8 cellular contexts compared by ENCODE assay signal in the genomic region with DNA sequence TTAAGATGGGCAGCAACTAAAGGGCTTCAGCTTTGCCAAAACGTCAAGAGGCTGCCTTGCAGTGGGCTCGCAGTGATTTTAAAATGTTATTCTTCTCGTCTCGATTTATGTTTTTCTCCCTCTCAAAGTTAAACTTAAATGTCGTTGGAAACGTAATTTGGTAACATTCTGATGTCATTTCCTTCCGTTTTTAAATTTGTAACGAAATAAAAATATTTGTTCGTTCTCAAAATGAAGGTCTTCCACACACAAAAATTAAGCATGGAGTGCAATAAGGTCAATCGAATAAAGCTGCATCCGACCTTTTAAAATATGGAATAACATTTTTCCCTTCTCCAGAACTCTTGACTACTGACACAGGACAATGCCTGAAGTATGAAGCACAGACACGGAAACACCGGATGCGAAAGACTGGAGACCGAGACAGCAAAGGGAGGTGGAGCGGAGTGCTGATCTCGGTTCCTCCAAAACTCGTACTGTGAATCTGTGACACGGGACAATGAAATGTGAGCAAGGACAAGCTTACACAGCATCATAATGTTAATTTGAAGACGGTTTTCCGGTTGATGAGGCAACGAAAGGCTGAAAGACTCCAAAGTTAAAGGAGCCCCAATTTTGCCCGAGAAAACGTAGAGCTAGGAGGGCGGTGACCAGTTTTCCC. TPM values are rescaled to one million over a fixed set of nuclear protein-coding genes. Genes with fewer than 3 reads are reported as not detected.
DNase-seq lines count a peak whose midpoint lies in the region; ATAC-seq and TF ChIP-seq lines count a peak whose summit lies in the region.

No MANE protein-coding gene starts in this region.

- peaks cover 6% of the 10 kb centered on the region for H3K36me3 Mint-ChIP-seq in brain

- CTCF ChIA-PET in AG04450 (lab: Charles Lee): interaction anchor here (1.0 to 4.1 kb wide), 7 partner anchors 8 to 90 kb away, joined by 3 to 61 read pairs (median 6); no protein-coding TSS in a partner anchor

- H3K9me3 ChIP-seq in AG04450 (ENCODE audit: control insufficient read depth, insufficient read depth, low read length) (peaks cover 5% of the 10 kb centered on the region; the same call in 1 of the 2 replicates), RWPE2 (ENCODE audit: severe bottlenecking) (no peaks in the 10 kb centered on the region), iPS DF 6.9 (ENCODE audit: control insufficient read depth, insufficient read depth, low read length) (no peaks in the 10 kb centered on the region)

- peak overlapping the region; percentile 94 to 97 (median 95) for H3K27ac Mint-ChIP-seq in brain

- H3K4me3 Mint-ChIP-seq in brain: peak overlapping the region; percentile 91 to 99 (median 95)

- no peak for TF ChIP-seq CTCF in AG04450 (IDR thresholded peaks at IDR 0.05; ENCODE audit: low read depth, low read length)
- no peak for TF ChIP-seq CTCF in GM13977 (IDR thresholded peaks at IDR 0.05; ENCODE audit: extremely low read depth, insufficient read depth, missing control alignments)
- no peak for TF ChIP-seq CTCF in RWPE2 (IDR thresholded peaks at IDR 0.05; ENCODE audit: poor library complexity, severe bottlenecking)
- TF ChIP-seq CTCF in brain (conservative IDR thresholded peaks at IDR 0.05): no peak

- ATAC-seq in HG03175 (IDR thresholded peaks at IDR 0.05; ENCODE audit: unreplicated experiment) (peak; percentile 35), RWPE2 (ENCODE audit: low read depth) (peak; percentile 32; the same call in 1 of the 3 replicates), sciatic nerve (peak; percentile 53)

- H3K27me3 Mint-ChIP-seq in brain: peaks cover 25% of the 10 kb centered on the region

- H3K4me1 ChIP-seq in RWPE2 (ENCODE audit: insufficient read depth, poor library complexity, severe bottlenecking) (peaks cover 11% of the 10 kb centered on the region), iPS DF 6.9 (ENCODE audit: control insufficient read depth, insufficient read depth, low read length) (no peaks in the 10 kb centered on the region)

- WGBS in iPS DF 6.9 (ENCODE audit: insufficient coverage, insufficient read length): no CpG with 5 or more reads among the region's 25 CpGs

- POLR2A ChIA-PET in AG04450 (lab: Yijun Ruan, JAX): no interaction called here

- in situ Hi-C loops in GM13977 (cut with MboI; ENCODE audit: low pct_unique_long_range_greater_than_20kb, low sequenced_read_pairs, unreplicated experiment): no loop called here

- no peak for DNase-seq in AG04450 (ENCODE audit: low read depth, low spot score)
- DNase-seq in GM13977 (ENCODE audit: low spot score): peak; percentile 42
- DNase-seq in RWPE2 (ENCODE audit: low spot score): no peak
- no peak for DNase-seq in iPS DF 6.9 (ENCODE audit: low read depth, low spot score)
- DNase-seq in sciatic nerve (ENCODE audit: low spot score): no peak
- DNase-seq in DMS114 treated with DMSO at 0.1 percent for 48 hours (lab: John Stamatoyannopoulos, UW; ENCODE audit: unreplicated experiment): no peak

- peaks cover 66% of the 10 kb centered on the region for H3K4me1 Mint-ChIP-seq in brain

- H3K36me3 ChIP-seq in RWPE2 (ENCODE audit: low read depth) (peaks cover 24% of the 10 kb centered on the region), iPS DF 6.9 (ENCODE audit: control insufficient read depth, insufficient read depth, low read length) (no peaks in the 10 kb centered on the region)

- H3K27me3 ChIP-seq in AG04450 (ENCODE audit: control insufficient read depth, insufficient read depth, low read length) (no peaks in the 10 kb centered on the region), RWPE2 (ENCODE audit: insufficient read depth, poor library complexity, severe bottlenecking) (no peaks in the 10 kb centered on the region), iPS DF 6.9 (ENCODE audit: control insufficient read depth, insufficient read depth, low read length) (no peaks in the 10 kb centered on the region)

- peak overlapping the region; percentile 80 for H3K27ac ChIP-seq in AG04450 (ENCODE audit: low read depth, low read length)
- peak overlapping the region; percentile 71 for H3K27ac ChIP-seq in RWPE2 (ENCODE audit: poor library complexity, severe bottlenecking)
- H3K27ac ChIP-seq in iPS DF 6.9 (ENCODE audit: low read length): no peak overlapping the region

- H3K9me3 Mint-ChIP-seq in brain: no peaks in the 10 kb centered on the region

- H3K4me3 ChIP-seq in AG04450 (ENCODE audit: low read depth, low read length): peak overlapping the region; percentile 89
- H3K4me3 ChIP-seq in RWPE2 (ENCODE audit: severe bottlenecking): peak overlapping the region; percentile 63
- H3K4me3 ChIP-seq in iPS DF 6.9 (ENCODE audit: low read length): peak overlapping the region; percentile 70

- intact Hi-C loops in sciatic nerve (cut with DNase I): no loop called here

RNA-seq across cellular contexts. Expression of gene MTMR6, which starts 0.8 kb away (rescaled TPM):
- polyA plus RNA-seq in AG04450 (2011; rRNA removed) (16.8 and 25.7 TPM in 2 replicates), brain (ENCODE audit: insufficient read depth, low read depth, low replicate concordance) (6.5 TPM)
- polyA minus RNA-seq in AG04450 (2011; rRNA and poly(A)+ RNA removed): 9.1 and 16.5 TPM in 2 replicates
- total RNA-seq in sciatic nerve: 14.8 TPM

RNA-seq across cellular contexts. Expression of gene NUP58, which starts 15.0 kb away (rescaled TPM):
- polyA plus RNA-seq in AG04450 (2011; rRNA removed): 33.1 and 46.2 TPM in 2 replicates
- 45.8 and 46.5 TPM in 2 replicates for polyA minus RNA-seq in AG04450 (2011; rRNA and poly(A)+ RNA removed)
- polyA plus RNA-seq in brain (ENCODE audit: insufficient read depth, low read depth, low replicate concordance): 15.4 TPM
- total RNA-seq in sciatic nerve: 46.1 TPM
